ENCODE assay signal across 8 cellular contexts in genomic region chr1:86706018-86706417, GRCh38. TPM values are rescaled to one million over a fixed set of nuclear protein-coding genes. Genes with fewer than 3 reads are reported as not detected.
DNase-seq lines count a peak whose midpoint lies in the region; TF ChIP-seq lines count a peak whose summit lies in the region.

No MANE protein-coding gene starts in this region.

- TF ChIP-seq CTCF in AG04449 (IDR thresholded peaks at IDR 0.05; ENCODE audit: insufficient read depth, low read length, missing control alignments) (no peak), mammary epithelial cell (conservative IDR thresholded peaks at IDR 0.05 in 1 of 2, IDR thresholded peaks at IDR 0.05 in 1 of 2; ENCODE audit: extremely low read depth in 1 of 2, insufficient read depth in 1 of 2, low read depth in 1 of 2, low read length in 2 of 2) (no peak)

- peak overlapping the region; percentile 91 for H3K4me2 ChIP-seq in mammary epithelial cell (ENCODE audit: insufficient read depth, low read depth, low read length)

- H2AFZ ChIP-seq in mammary epithelial cell (ENCODE audit: low read depth, low read length), result no peak overlapping the region

- CTCF ChIA-PET in AG04449 (lab: Yijun Ruan, JAX) (interaction anchor here (0.8 to 5.1 kb wide), 11 partner anchors 11 to 326 kb away, joined by 3 to 138 read pairs (median 5); no protein-coding TSS in a partner anchor), mammary epithelial cell (lab: Charles Lee; ENCODE audit: low non-redundant PET) (interaction anchor here (1.1 kb wide), 1 partner anchor 69 kb away, joined by 3 read pairs; no protein-coding TSS in a partner anchor)

- DNase-seq in AG04449 (ENCODE audit: low read depth, low spot score), result no peak
- DNase-seq in mammary epithelial cell, result peak; percentile 5
- no peak for DNase-seq in Kasumi-1 (lab: John Stamatoyannopoulos, UW)
- DNase-seq in ureter (ENCODE audit: low spot score), result no peak
- no peak for DNase-seq in epidermal melanocyte (ENCODE audit: insufficient read length, low spot score)
- DNase-seq in cerebellar cortex (ENCODE audit: low spot score), result no peak

- POLR2A ChIA-PET in AG04449 (lab: Yijun Ruan, JAX), result no interaction called here

- H3K27ac ChIP-seq in HUES64 (ENCODE audit: low read depth, low read length) (no peak overlapping the region), mammary epithelial cell (ENCODE audit: insufficient read depth, low read depth, low read length) (peak overlapping the region; percentile 79), muscle layer of colon (ENCODE audit: low read depth, low read length) (peak overlapping the region; percentile 98)

- intact Hi-C loops in mammary epithelial cell (cut with micrococcal nuclease), result loop anchor here (10.0 kb wide), 1 partner anchor 311 kb away; the partner anchor contains the start of gene ODF2L

- H3K9ac ChIP-seq in HUES64 (ENCODE audit: low read depth, low read length) (peak overlapping the region; percentile 88; the same call in 1 of the 2 replicates), mammary epithelial cell (ENCODE audit: insufficient read depth, low read length) (peak overlapping the region; percentile 92), muscle layer of colon (ENCODE audit: low read length) (peak overlapping the region; percentile 93)

- H3K9me3 ChIP-seq in HUES64 (ENCODE audit: insufficient read depth, low read depth, low read length) (no peaks in the 10 kb centered on the region), mammary epithelial cell (replicated peaks; ENCODE audit: insufficient read depth, low read length) (no peaks in the 10 kb centered on the region), muscle layer of colon (ENCODE audit: low read length) (no peaks in the 10 kb centered on the region)

- peak overlapping the region; percentile 83 for H3K4me3 ChIP-seq in AG04449 (ENCODE audit: low read depth, low read length)
- peak overlapping the region; percentile 91 for H3K4me3 ChIP-seq in HUES64 (ENCODE audit: low read length)
- peak overlapping the region; percentile 74 to 98 (median 95) for H3K4me3 ChIP-seq in mammary epithelial cell (replicated peaks in 1 of 3; ENCODE audit: insufficient read depth in 1 of 3, low read depth in 2 of 3, low read length in 3 of 3)
- H3K4me3 ChIP-seq in muscle layer of colon (ENCODE audit: low read depth in 1 of 2, low read length in 2 of 2), result peak overlapping the region; percentile 85 to 87

- H3K27me3 ChIP-seq in HUES64 (ENCODE audit: insufficient read depth, low read length) (peaks cover 8% of the 10 kb centered on the region; the same call in 1 of the 2 replicates), mammary epithelial cell (ENCODE audit: insufficient read depth, low read length) (no peaks in the 10 kb centered on the region), muscle layer of colon (ENCODE audit: control insufficient read depth in 1 of 2, insufficient read depth in 2 of 2, low read length in 2 of 2) (no peaks in the 10 kb centered on the region)

- dilution Hi-C loops in mammary epithelial cell (cut with HindIII; ENCODE audit: low sequenced_read_pairs), result no loop called here

- no TSS peak for BruUV-seq in mammary epithelial cell (replicated peaks; lab: Mats Ljungman, UMichigan)

- 78% methylated on average over 1 of the region's 1 CpG for WGBS in HUES64
- WGBS in mammary epithelial cell (ENCODE audit: low coverage, missing lambda C conversion rate), result 0% methylated on average over 1 of the region's 1 CpG

- peaks cover 20% of the 10 kb centered on the region for H3K4me1 ChIP-seq in HUES64 (ENCODE audit: insufficient read depth, low read length)
- H3K4me1 ChIP-seq in mammary epithelial cell (ENCODE audit: insufficient read depth, low read length), result peaks cover 20% of the 10 kb centered on the region
- H3K4me1 ChIP-seq in muscle layer of colon (ENCODE audit: insufficient read depth, low read length), result peaks cover 36% of the 10 kb centered on the region

- H3K36me3 ChIP-seq in HUES64 (ENCODE audit: insufficient read depth, low read length) (no peaks in the 10 kb centered on the region), mammary epithelial cell (ENCODE audit: insufficient read depth, low read length) (no peaks in the 10 kb centered on the region), muscle layer of colon (ENCODE audit: insufficient read depth, low read length) (no peaks in the 10 kb centered on the region)

- in situ Hi-C loops in mammary epithelial cell (cut with MboI; ENCODE audit: low sequenced_read_pairs in 2 of 2), result no loop called here

- H4K20me1 ChIP-seq in mammary epithelial cell (ENCODE audit: insufficient read depth, low read length), result no peaks in the 10 kb centered on the region

- H3K79me2 ChIP-seq in mammary epithelial cell (ENCODE audit: insufficient read depth, low read length), result peaks cover 61% of the 10 kb centered on the region

RNA-seq across cellular contexts. Expression of gene SH3GLB1, which starts 1.6 kb away (rescaled TPM):
- polyA plus RNA-seq in HUES64 (2013, experiment 1 of 2), result 20.7 TPM
- 23.6 TPM for polyA plus RNA-seq in HUES64 (2013, experiment 2 of 2)
- 10 to 100 TPM; 41.8 to 93.9 TPM for total RNA-seq in mammary epithelial cell
- polyA plus RNA-seq in mammary epithelial cell, result 36.2 TPM
- polyA minus RNA-seq in mammary epithelial cell, result 68.9 TPM
- 101 TPM for total RNA-seq in ureter
